ENCODE assay signal across 1 cellular context in genomic region chr22:20583471-20583922, GRCh38.
TF ChIP-seq lines count a peak whose summit lies in the region.

No MANE protein-coding gene starts in this region.

TF ChIP-seq in K562, 482 proteins besides CTCF, POLR2A, EP300 and RAD21 (continued from another document):
- TF ChIP-seq ARID3B (CRISPR knock-in tag; IDR thresholded peaks at IDR 0.05; ENCODE audit: borderline replicate concordance) (0 out of 2 replicates have a peak, but pooled peaks have one; percentile 9), SOX6 (IDR thresholded peaks at IDR 0.05) (no peak), E2F4 (CRISPR knock-in tag; IDR thresholded peaks at IDR 0.05; ENCODE audit: low read depth) (peak; percentile 77), ATF4 (CRISPR knock-in tag; IDR thresholded peaks at IDR 0.05) (no peak), RCOR1 (IDR thresholded peaks at IDR 0.05; ENCODE audit: borderline replicate concordance in 1 of 2, low read depth in 2 of 2, low read length in 2 of 2) (no peak), GTF2E2 (tag; IDR thresholded peaks at IDR 0.05) (no peak), AFF4 (CRISPR knock-in tag; IDR thresholded peaks at IDR 0.05) (no peak), CXXC5 (CRISPR knock-in tag; IDR thresholded peaks at IDR 0.05) (0 out of 2 replicates have a peak, but pooled peaks have one; percentile 15), FOXK2 (conservative IDR thresholded peaks at IDR 0.05 in 1 of 2, IDR thresholded peaks at IDR 0.05 in 1 of 2; ENCODE audit: low read depth in 2 of 2) (no peak; a peak in 1 of 4 replicates), ZNF707 (CRISPR knock-in tag; conservative IDR thresholded peaks at IDR 0.05) (no peak), KLF10 (CRISPR knock-in tag; IDR thresholded peaks at IDR 0.05) (no peak), CAMTA2 (CRISPR knock-in tag; conservative IDR thresholded peaks at IDR 0.05) (no peak), ZNF165 (CRISPR knock-in tag; IDR thresholded peaks at IDR 0.05; ENCODE audit: borderline replicate concordance) (no peak), NRF1 (conservative IDR thresholded peaks at IDR 0.05 in 1 of 2, IDR thresholded peaks at IDR 0.05 in 1 of 2) (0 out of 4 replicates have a peak, but pooled peaks of 1 of the 2 experiments have one; percentile 7), NKRF (IDR thresholded peaks at IDR 0.05; ENCODE audit: borderline replicate concordance) (no peak), SRSF1 (IDR thresholded peaks at IDR 0.05; ENCODE audit: low read depth, low read length) (no peak), USF2 (CRISPR knock-in tag; IDR thresholded peaks at IDR 0.05) (peak; percentile 2; the same call in 1 of the 2 replicates), THAP12 (CRISPR knock-in tag; IDR thresholded peaks at IDR 0.05) (peak; percentile 36; the same call in 1 of the 2 replicates), STAT5B (CRISPR knock-in tag; IDR thresholded peaks at IDR 0.05) (no peak), STAG1 (CRISPR knock-in tag; IDR thresholded peaks at IDR 0.05; ENCODE audit: borderline replicate concordance) (peak; percentile 12; the same call in 1 of the 2 replicates), MAX (CRISPR knock-in tag; IDR thresholded peaks at IDR 0.05) (peak; percentile 7; the same call in 1 of the 2 replicates), ZBTB33 (CRISPR knock-in tag; IDR thresholded peaks at IDR 0.05) (no peak), SIX5 (IDR thresholded peaks at IDR 0.05; ENCODE audit: borderline replicate concordance in 1 of 2, insufficient read depth in 1 of 2, low read depth in 1 of 2, low read length in 2 of 2) (no peak), SUPT5H (IDR thresholded peaks at IDR 0.05) (no peak), ID3 (CRISPR knock-in tag; IDR thresholded peaks at IDR 0.05) (no peak), ID3 (tag; IDR thresholded peaks at IDR 0.05) (peak; percentile 75; the same call in 1 of the 2 replicates), CREB1 (IDR thresholded peaks at IDR 0.05) (no peak), CREB1 (CRISPR knock-in tag; IDR thresholded peaks at IDR 0.05) (no peak; the same call in 1 of the 2 replicates), ARID2 (IDR thresholded peaks at IDR 0.05) (no peak), ZNF699 (CRISPR knock-in tag; IDR thresholded peaks at IDR 0.05; ENCODE audit: insufficient replicate concordance) (no peak), ZFP91 (CRISPR knock-in tag; IDR thresholded peaks at IDR 0.05) (peak; percentile 68; the same call in 1 of the 2 replicates), CEBPG (CRISPR knock-in tag; IDR thresholded peaks at IDR 0.05) (0 out of 2 replicates have a peak, but pooled peaks have one; percentile 8), CEBPG (tag; conservative IDR thresholded peaks at IDR 0.05 in 1 of 2, IDR thresholded peaks at IDR 0.05 in 1 of 2) (no peak), TSC22D4 (tag; IDR thresholded peaks at IDR 0.05) (no peak), RAD51 (IDR thresholded peaks at IDR 0.05; ENCODE audit: borderline replicate concordance, low read depth) (no peak), BDP1 (IDR thresholded peaks at IDR 0.05; ENCODE audit: insufficient read depth, insufficient read length) (no peak), ZKSCAN8 (CRISPR knock-in tag; IDR thresholded peaks at IDR 0.05) (no peak), RBBP5 (IDR thresholded peaks at IDR 0.05; ENCODE audit: borderline replicate concordance, insufficient read depth, low read length, poor library complexity, severe bottlenecking) (no peak), NFIC (IDR thresholded peaks at IDR 0.05) (no peak), MAFK (IDR thresholded peaks at IDR 0.05; ENCODE audit: low read length) (no peak), NFATC3 (IDR thresholded peaks at IDR 0.05) (no peak), CTCFL (IDR thresholded peaks at IDR 0.05; ENCODE audit: borderline replicate concordance, insufficient read depth, low read depth, low read length, poor library complexity, severe bottlenecking) (no peak), MED1 (CRISPR knock-in tag; IDR thresholded peaks at IDR 0.05; ENCODE audit: borderline replicate concordance) (no peak)
